In genomic region chr11:65380460-65381126, GRCh38 we compare ENCODE assay signal across 9 cellular contexts. TPM values are rescaled to one million over a fixed set of nuclear protein-coding genes. Genes with fewer than 3 reads are reported as not detected.
A peak's percentile ranks its signal among the peaks of the same experiment; 100 is the strongest.
DNase-seq lines count a peak whose midpoint lies in the region; ATAC-seq, FAIRE-seq and TF ChIP-seq lines count a peak whose summit lies in the region.
"Had no signal": no experiment of that assay in that cellular context is flagged by ENCODE, and none has a peak within 500 bp of the region (broad histone marks: within the 10 kb centered on the region; RNA-seq: fewer than 3 reads in every experiment).

No MANE protein-coding gene starts in this region.

- DNase-seq in A549 (ENCODE audit: low read depth in 1 of 2, low spot score in 1 of 2): no peak
- DNase-seq in activated CD8-positive, alpha-beta T cell treated with anti-CD3 and anti-CD28 coated beads for 36 hours: no peak
- no peak for DNase-seq in lower lobe of right lung
- DNase-seq in GM13977 (ENCODE audit: low spot score): no peak
- DNase-seq: GDM1 had no signal

- in situ Hi-C loops in GM13977 (cut with MboI; ENCODE audit: low pct_unique_long_range_greater_than_20kb, low sequenced_read_pairs, unreplicated experiment): no loop called here

- H3K4me1 ChIP-seq in A549: peaks cover 76% of the 10 kb centered on the region
- peaks cover 54% of the 10 kb centered on the region for H3K4me1 ChIP-seq in lower lobe of right lung

- no peak for TF ChIP-seq EP300 in A549 (IDR thresholded peaks at IDR 0.05)

- H3K27me3 ChIP-seq in lower lobe of right lung (ENCODE audit: low read depth): no peaks in the 10 kb centered on the region

- no peak for FAIRE-seq in A549 (lab: Jason Lieb, UNC)

- peak overlapping the region; percentile 93 to 99 for H3K27ac ChIP-seq in A549
- peak overlapping the region; percentile 98 for H3K27ac ChIP-seq in lower lobe of right lung

- no peak for ATAC-seq in A549
- no peak for ATAC-seq in activated CD8-positive, alpha-beta T cell treated with anti-CD3 and anti-CD28 coated beads for 36 hours
- no peak for ATAC-seq in lower lobe of right lung
- ATAC-seq in HG02571 (IDR thresholded peaks at IDR 0.05; ENCODE audit: unreplicated experiment): no peak
- ATAC-seq in GM21360 (IDR thresholded peaks at IDR 0.05; ENCODE audit: unreplicated experiment): no peak
- ATAC-seq in HG03378 (IDR thresholded peaks at IDR 0.05; ENCODE audit: unreplicated experiment): no peak

- intact Hi-C loops in activated CD8-positive, alpha-beta T cell treated with anti-CD3 and anti-CD28 coated beads for 36 hours (cut with micrococcal nuclease): loop anchor here (5.0 kb wide), 1 partner anchor 47 kb away; no protein-coding TSS in a partner anchor
- intact Hi-C loops in lower lobe of right lung (cut with DNase I): no loop called here

- CTCF ChIA-PET in A549 (lab: Yijun Ruan, JAX): interaction anchor here (0.7 to 14.2 kb wide), 14 partner anchors 10 to 161 kb away, joined by 3 to 208 read pairs (median 4); partner anchors contain the start of gene NEAT1
- CTCF ChIA-PET in activated CD8-positive, alpha-beta T cell treated with anti-CD3 and anti-CD28 coated beads for 36 hours (lab: Charles Lee): interaction anchor here (0.6 to 6.1 kb wide), 7 partner anchors 10 to 160 kb away, joined by 3 to 37 read pairs (median 4); partner anchors contain the start of gene DPF2

- H3K9me3 ChIP-seq in A549 (no peaks in the 10 kb centered on the region), lower lobe of right lung (no peaks in the 10 kb centered on the region)

- H3K4me3 ChIP-seq in A549 (peak overlapping the region; percentile 46; the same call in 2 of the 3 replicates), GM08714 (ENCODE audit: low read length) (peak overlapping the region; percentile 51; the same call in 1 of the 2 replicates), lower lobe of right lung (no peak overlapping the region)

- peaks cover 34% of the 10 kb centered on the region for H3K4me1 Mint-ChIP-seq in activated CD8-positive, alpha-beta T cell treated with anti-CD3 and anti-CD28 coated beads for 36 hours (ENCODE audit: low read depth)

- H3K36me3 ChIP-seq in lower lobe of right lung: no peaks in the 10 kb centered on the region

- H3K4me3 Mint-ChIP-seq in activated CD8-positive, alpha-beta T cell treated with anti-CD3 and anti-CD28 coated beads for 36 hours: peak overlapping the region; percentile 78

- no peaks in the 10 kb centered on the region for H3K36me3 Mint-ChIP-seq in activated CD8-positive, alpha-beta T cell treated with anti-CD3 and anti-CD28 coated beads for 36 hours (ENCODE audit: low read depth)

- no peak for TF ChIP-seq RAD21 in A549 (conservative IDR thresholded peaks at IDR 0.05 in 1 of 2, IDR thresholded peaks at IDR 0.05 in 1 of 2)

- WGBS in A549 (ENCODE audit: missing lambda C conversion rate): 96% methylated on average over 14 of the region's 17 CpGs

- no peak overlapping the region for H3K27ac Mint-ChIP-seq in activated CD8-positive, alpha-beta T cell treated with anti-CD3 and anti-CD28 coated beads for 36 hours

- TF ChIP-seq POLR2A in A549 (IDR thresholded peaks at IDR 0.05; ENCODE audit: low read length): no peak

- H3K4me2 ChIP-seq in A549: peak overlapping the region; percentile 93

- TF ChIP-seq CTCF in A549 (IDR thresholded peaks at IDR 0.05) (no peak), lower lobe of right lung (IDR thresholded peaks at IDR 0.05) (no peak), GM13977 (IDR thresholded peaks at IDR 0.05; ENCODE audit: extremely low read depth, insufficient read depth, missing control alignments) (no peak)
- TF ChIP-seq CTCF in activated CD8-positive, alpha-beta T cell treated with anti-CD3 and anti-CD28 coated beads for 36 hours (IDR thresholded peaks at IDR 0.05): no peak

- no peaks in the 10 kb centered on the region for H3K9me3 Mint-ChIP-seq in activated CD8-positive, alpha-beta T cell treated with anti-CD3 and anti-CD28 coated beads for 36 hours

- no peaks in the 10 kb centered on the region for H3K27me3 Mint-ChIP-seq in activated CD8-positive, alpha-beta T cell treated with anti-CD3 and anti-CD28 coated beads for 36 hours

- POLR2A ChIA-PET in A549 (lab: Yijun Ruan, JAX): interaction anchor here (1.7 kb wide), 1 partner anchor 47 kb away, joined by 4 read pairs; no protein-coding TSS in a partner anchor
- POLR2A ChIA-PET in activated CD8-positive, alpha-beta T cell treated with anti-CD3 and anti-CD28 coated beads for 36 hours (lab: Charles Lee): interaction anchor here (0.6 to 18.5 kb wide), 5 partner anchors 11 to 264 kb away, joined by 3 to 339 read pairs (median 9); partner anchors contain the start of genes MALAT1 and NEAT1

TF ChIP-seq in A549, 52 proteins besides CTCF, POLR2A, EP300 and RAD21:
- TF ChIP-seq RARB (CRISPR knock-in tag; IDR thresholded peaks at IDR 0.05) (no peak), RNF2 (IDR thresholded peaks at IDR 0.05; ENCODE audit: borderline replicate concordance, low read depth) (no peak), MAFK (IDR thresholded peaks at IDR 0.05; ENCODE audit: partially characterized antibody) (no peak), TFCP2L1 (CRISPR knock-in tag; IDR thresholded peaks at IDR 0.05) (no peak), RCOR1 (IDR thresholded peaks at IDR 0.05; ENCODE audit: low read depth, low read length) (no peak), CBX8 (IDR thresholded peaks at IDR 0.05) (no peak), ESRRA (IDR thresholded peaks at IDR 0.05; ENCODE audit: borderline replicate concordance, low read length) (no peak), KDM5A (IDR thresholded peaks at IDR 0.05) (no peak), NFE2L2 (conservative IDR thresholded peaks at IDR 0.05; ENCODE audit: low read length) (no peak), FOXS1 (CRISPR knock-in tag; IDR thresholded peaks at IDR 0.05) (no peak), NR3C1 (IDR thresholded peaks at IDR 0.05) (no peak), HDAC2 (IDR thresholded peaks at IDR 0.05) (no peak)

RNA-seq across cellular contexts. Expression of gene SLC25A45, which starts 1.9 kb away (rescaled TPM):
- polyA plus RNA-seq in A549 (2011; rRNA removed) (3.1 and 4.9 TPM in 2 replicates), A549 (2017; fragmentation: RNase III; extraction: RNeasy Plus Mini Kit Qiagen cat#74134 plus additional on column Dnase treatment) (7.9 to 8.6 TPM (median 8.1 TPM) in 3 replicates)
- polyA plus RNA-seq in A549 (2012; cell fraction: cytosol; rRNA removed): 3.1 and 4.9 TPM in 2 replicates
- 12.5 and 14.9 TPM in 2 replicates for polyA plus RNA-seq in A549 (2012; cell fraction: nucleus; rRNA removed)
- polyA minus RNA-seq in A549 (2011; rRNA and poly(A)+ RNA removed): 7.0 and 9.0 TPM in 2 replicates
- 10 to 100 TPM; 12.8 to 14.4 TPM for total RNA-seq in activated CD8-positive, alpha-beta T cell treated with anti-CD3 and anti-CD28 coated beads for 36 hours
- 13.0 TPM for total RNA-seq in lower lobe of right lung

RNA-seq across cellular contexts. Expression of gene FRMD8, which starts 5.8 kb away (rescaled TPM):
- polyA plus RNA-seq in A549 (2011; rRNA removed): 12.2 and 12.9 TPM in 2 replicates
- polyA plus RNA-seq in A549 (2012; cell fraction: cytosol; rRNA removed): 30.5 and 36.6 TPM in 2 replicates
- polyA plus RNA-seq in A549 (2012; cell fraction: nucleus; rRNA removed): 46.7 and 62.2 TPM in 2 replicates
- polyA plus RNA-seq in A549 (2017; fragmentation: RNase III; extraction: RNeasy Plus Mini Kit Qiagen cat#74134 plus additional on column Dnase treatment): 16.5 to 20.0 TPM (median 17.4 TPM) in 3 replicates
- 12.1 and 14.5 TPM in 2 replicates for polyA minus RNA-seq in A549 (2011; rRNA and poly(A)+ RNA removed)
- 10 to 100 TPM; 26.8 to 33.3 TPM for total RNA-seq in activated CD8-positive, alpha-beta T cell treated with anti-CD3 and anti-CD28 coated beads for 36 hours
- total RNA-seq in lower lobe of right lung: 22.6 TPM

RNA-seq across cellular contexts. Expression of gene TIGD3, which starts 26.0 kb away (rescaled TPM):
- polyA plus RNA-seq in A549 (2011; rRNA removed): 0.30 and 0.37 TPM in 2 replicates
- polyA plus RNA-seq in A549 (2012; cell fraction: cytosol; rRNA removed): 0.48 and 0.73 TPM in 2 replicates
- 1.2 and 1.3 TPM in 2 replicates for polyA plus RNA-seq in A549 (2012; cell fraction: nucleus; rRNA removed)
- polyA plus RNA-seq in A549 (2017; fragmentation: RNase III; extraction: RNeasy Plus Mini Kit Qiagen cat#74134 plus additional on column Dnase treatment): 0.54 to 0.71 TPM (median 0.66 TPM) in 3 replicates
- 0.15 and 0.29 TPM in 2 replicates for polyA minus RNA-seq in A549 (2011; rRNA and poly(A)+ RNA removed)
- total RNA-seq in activated CD8-positive, alpha-beta T cell treated with anti-CD3 and anti-CD28 coated beads for 36 hours: 1 to 10 TPM in 1 of 2 experiments, under 1 TPM in 1; 0.65 to 1.4 TPM
- total RNA-seq in lower lobe of right lung: 0.18 TPM

RNA-seq across cellular contexts. Expression of gene NEAT1, which starts 42.0 kb away (rescaled TPM):
- polyA plus RNA-seq in A549 (2011; rRNA removed) (181 and 314 TPM in 2 replicates), A549 (2017; fragmentation: RNase III; extraction: RNeasy Plus Mini Kit Qiagen cat#74134 plus additional on column Dnase treatment) (1,009 to 1,407 TPM (median 1,223 TPM) in 3 replicates)
- polyA plus RNA-seq in A549 (2012; cell fraction: cytosol; rRNA removed): 137 and 155 TPM in 2 replicates
- polyA plus RNA-seq in A549 (2012; cell fraction: nucleus; rRNA removed): 406 and 691 TPM in 2 replicates
- 160 and 161 TPM in 2 replicates for polyA minus RNA-seq in A549 (2011; rRNA and poly(A)+ RNA removed)
- total RNA-seq in activated CD8-positive, alpha-beta T cell treated with anti-CD3 and anti-CD28 coated beads for 36 hours: 100 to 1,000 TPM; 313 to 358 TPM
- 980 TPM for total RNA-seq in lower lobe of right lung

RNA-seq across cellular contexts. Expression of gene DPF2, which starts 46.9 kb away (rescaled TPM):
- polyA plus RNA-seq in A549 (2011; rRNA removed): 35.6 and 36.3 TPM in 2 replicates
- polyA plus RNA-seq in A549 (2012; cell fraction: cytosol; rRNA removed): 41.8 and 42.1 TPM in 2 replicates
- 58.6 and 62.1 TPM in 2 replicates for polyA plus RNA-seq in A549 (2012; cell fraction: nucleus; rRNA removed)
- 34.8 to 39.8 TPM (median 35.7 TPM) in 3 replicates for polyA plus RNA-seq in A549 (2017; fragmentation: RNase III; extraction: RNeasy Plus Mini Kit Qiagen cat#74134 plus additional on column Dnase treatment)
- 45.4 and 46.9 TPM in 2 replicates for polyA minus RNA-seq in A549 (2011; rRNA and poly(A)+ RNA removed)
- total RNA-seq in activated CD8-positive, alpha-beta T cell treated with anti-CD3 and anti-CD28 coated beads for 36 hours: 10 to 100 TPM; 50.3 to 61.5 TPM
- 45.8 TPM for total RNA-seq in lower lobe of right lung
